16 cellular contexts compared by ENCODE assay signal in the genomic region with DNA sequence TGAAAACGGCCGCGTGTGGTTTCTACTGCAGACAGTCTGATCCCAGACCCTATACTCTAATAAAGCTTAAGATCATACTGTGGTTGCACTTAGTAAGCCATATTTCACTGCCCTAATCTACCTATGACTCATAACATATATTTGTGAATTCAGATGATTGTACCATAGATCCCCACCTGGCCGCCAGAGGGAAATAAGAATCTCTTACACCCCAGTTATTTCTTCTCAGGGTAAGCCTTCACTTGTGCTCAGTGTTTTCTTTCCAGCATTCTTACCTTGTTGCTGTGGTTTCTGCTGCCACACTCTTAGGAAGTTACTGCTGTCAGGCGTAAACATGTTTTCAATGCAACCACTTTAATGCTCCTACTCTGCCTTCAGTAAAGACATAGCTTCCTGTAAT.
DNase-seq lines count a peak whose midpoint lies in the region; ATAC-seq and TF ChIP-seq lines count a peak whose summit lies in the region.
"Had no signal": no experiment of that assay in that cellular context is flagged by ENCODE, and none has a peak within 500 bp of the region (broad histone marks: within the 10 kb centered on the region; RNA-seq: fewer than 3 reads in every experiment).

No MANE protein-coding gene starts in this region.

- H3K4me3 Mint-ChIP-seq in activated CD8-positive, alpha-beta T cell treated with anti-CD3 and anti-CD28 coated beads, Interleukin-2, amount 10 ng/mL, durations not matched to agents 7 days and 5 days = no peak overlapping the region
- H3K4me3 Mint-ChIP-seq: naive thymus-derived CD4-positive, alpha-beta T cell had no signal

- POLR2A ChIA-PET in activated CD8-positive, alpha-beta T cell treated with anti-CD3 and anti-CD28 coated beads, Interleukin-2, amount 10 ng/mL, durations not matched to agents 7 days and 5 days (lab: Charles Lee) = interaction anchor here (1.4 kb wide), 1 partner anchor 222 kb away, joined by 3 read pairs; the partner anchor contains the start of gene NMD3

- intact Hi-C loops in psoas muscle (cut with DNase I) = no loop called here

- no peaks in the 10 kb centered on the region for H3K27me3 ChIP-seq in psoas muscle (ENCODE audit: insufficient read depth in 3 of 3, low read length in 2 of 3)
- no peaks in the 10 kb centered on the region for H3K27me3 ChIP-seq in effector memory CD4-positive, alpha-beta T cell (replicated peaks; ENCODE audit: control insufficient read depth, insufficient read depth, low read length, poor library complexity, severe bottlenecking)
- H3K27me3 ChIP-seq: upper lobe of left lung had no signal

- 92% methylated on average over 5 of the region's 5 CpGs for WGBS in psoas muscle, 3 donors

- no peak for TF ChIP-seq CTCF in psoas muscle (IDR thresholded peaks at IDR 0.05)

- no peaks in the 10 kb centered on the region for H3K9me3 ChIP-seq in psoas muscle
- no peaks in the 10 kb centered on the region for H3K9me3 ChIP-seq in effector memory CD4-positive, alpha-beta T cell (ENCODE audit: control insufficient read depth, low read length)
- H3K9me3 ChIP-seq: upper lobe of left lung had no signal

- peak; percentile 48 for DNase-seq in activated CD8-positive, alpha-beta T cell treated with anti-CD3 and anti-CD28 coated beads, Interleukin-2, amount 10 ng/mL, durations not matched to agents 7 days and 5 days
- no peak for DNase-seq in psoas muscle
- DNase-seq in effector memory CD4-positive, alpha-beta T cell = no peak
- no peak for DNase-seq in NCI-H1436 treated with DMSO at 0.1 percent for 48 hours (lab: John Stamatoyannopoulos, UW)
- DNase-seq: activated CD4-positive, alpha-beta T cell treated with anti-CD3 and anti-CD28 coated beads, Interleukin-2, amount 50 U/mL, for 4 hours; C1 segment of cervical spinal cord; NCI-H2081; NCI-H748 treated with DMSO at 0.1 percent for 48 hours; right cardiac atrium; stimulated activated CD4-positive, alpha-beta T cell treated with anti-CD3 and anti-CD28 coated beads, Interleukin-2, amount 100 ng/mL, for 48 hours; upper lobe of left lung had no signal

- H3K27ac Mint-ChIP-seq in activated CD8-positive, alpha-beta T cell treated with anti-CD3 and anti-CD28 coated beads, Interleukin-2, amount 10 ng/mL, durations not matched to agents 7 days and 5 days = no peak overlapping the region
- H3K27ac Mint-ChIP-seq: activated T-helper 2 cell treated with anti-CD3 and anti-CD28 coated beads, Interferon-gamma antibody, Interleukin-2, Interleukin-4, amounts not matched to agents 10 μg/mL and 5 μg/mL and 100 μg/mL, durations not matched to agents 14 hours and 24 hours and 36 hours had no signal

- H3K4me1 Mint-ChIP-seq in activated CD8-positive, alpha-beta T cell treated with anti-CD3 and anti-CD28 coated beads, Interleukin-2, amount 10 ng/mL, durations not matched to agents 7 days and 5 days (ENCODE audit: low read depth) = peaks cover 18% of the 10 kb centered on the region

- no peak overlapping the region for H3K27ac ChIP-seq in psoas muscle
- no peak overlapping the region for H3K27ac ChIP-seq in effector memory CD4-positive, alpha-beta T cell (ENCODE audit: insufficient read depth, low read length, poor library complexity, severe bottlenecking)
- H3K27ac ChIP-seq: upper lobe of left lung had no signal

- ATAC-seq in GM18511 (IDR thresholded peaks at IDR 0.05; ENCODE audit: unreplicated experiment) (peak; percentile 88), HG03342 (IDR thresholded peaks at IDR 0.05; ENCODE audit: unreplicated experiment) (peak; percentile 65), psoas muscle (peak; percentile 23 to 55 (median 42)), HG03280 (IDR thresholded peaks at IDR 0.05; ENCODE audit: unreplicated experiment) (no peak)
- ATAC-seq in activated CD8-positive, alpha-beta T cell treated with anti-CD3 and anti-CD28 coated beads, Interleukin-2, amount 10 ng/mL, durations not matched to agents 7 days and 5 days = peak; percentile 84
- ATAC-seq: naive thymus-derived CD4-positive, alpha-beta T cell; right cardiac atrium had no signal

- CTCF ChIA-PET in activated CD8-positive, alpha-beta T cell treated with anti-CD3 and anti-CD28 coated beads, Interleukin-2, amount 10 ng/mL, durations not matched to agents 7 days and 5 days (lab: Charles Lee) = interaction anchor here (1.0 to 1.3 kb wide), 2 partner anchors 43 to 98 kb away, joined by 4 read pairs; no protein-coding TSS in a partner anchor

- no peaks in the 10 kb centered on the region for H3K36me3 ChIP-seq in psoas muscle (ENCODE audit: insufficient read depth in 1 of 2, low read depth in 1 of 2)
- no peaks in the 10 kb centered on the region for H3K36me3 ChIP-seq in effector memory CD4-positive, alpha-beta T cell (ENCODE audit: control insufficient read depth, insufficient read depth, low read length)
- H3K36me3 ChIP-seq: upper lobe of left lung had no signal

- H3K27me3 Mint-ChIP-seq in activated CD8-positive, alpha-beta T cell treated with anti-CD3 and anti-CD28 coated beads, Interleukin-2, amount 10 ng/mL, durations not matched to agents 7 days and 5 days (ENCODE audit: low read depth) = peaks cover 3% of the 10 kb centered on the region
- H3K27me3 Mint-ChIP-seq: naive thymus-derived CD4-positive, alpha-beta T cell had no signal

- H3K36me3 Mint-ChIP-seq in activated CD8-positive, alpha-beta T cell treated with anti-CD3 and anti-CD28 coated beads, Interleukin-2, amount 10 ng/mL, durations not matched to agents 7 days and 5 days (ENCODE audit: low read depth) = peaks cover 3% of the 10 kb centered on the region

- no peak overlapping the region for H3K4me3 ChIP-seq in psoas muscle
- no peak overlapping the region for H3K4me3 ChIP-seq in effector memory CD4-positive, alpha-beta T cell (ENCODE audit: insufficient read depth, low read depth, low read length, poor library complexity, severe bottlenecking)
- H3K4me3 ChIP-seq: upper lobe of left lung had no signal

- H3K9me3 Mint-ChIP-seq in activated CD8-positive, alpha-beta T cell treated with anti-CD3 and anti-CD28 coated beads, Interleukin-2, amount 10 ng/mL, durations not matched to agents 7 days and 5 days (ENCODE audit: insufficient read depth) = no peaks in the 10 kb centered on the region
- H3K9me3 Mint-ChIP-seq: activated T-helper 2 cell treated with anti-CD3 and anti-CD28 coated beads, Interferon-gamma antibody, Interleukin-2, Interleukin-4, amounts not matched to agents 10 μg/mL and 5 μg/mL and 100 μg/mL, durations not matched to agents 14 hours and 24 hours and 36 hours had no signal

- H3K4me1 ChIP-seq in psoas muscle = no peaks in the 10 kb centered on the region
- H3K4me1 ChIP-seq in effector memory CD4-positive, alpha-beta T cell (ENCODE audit: control insufficient read depth, insufficient read depth, low read length, poor library complexity, severe bottlenecking) = no peaks in the 10 kb centered on the region
- H3K4me1 ChIP-seq: upper lobe of left lung had no signal
